Comparison of ENCODE assay signal across 16 cellular contexts in genomic region chr2:201228912-201229290, GRCh38. TPM values are rescaled to one million over a fixed set of nuclear protein-coding genes. Genes with fewer than 3 reads are reported as not detected.
DNase-seq lines count a peak whose midpoint lies in the region; ATAC-seq, FAIRE-seq and TF ChIP-seq lines count a peak whose summit lies in the region.
"Had no signal": no experiment of that assay in that cellular context is flagged by ENCODE, and none has a peak within 500 bp of the region (broad histone marks: within the 10 kb centered on the region; RNA-seq: fewer than 3 reads in every experiment).

No MANE protein-coding gene starts in this region.

- H2AFZ ChIP-seq in MM.1S (ENCODE audit: low read length) (no peak overlapping the region), GM12878 (ENCODE audit: control insufficient read depth, low read depth, low read length) (no peak overlapping the region), trophoblast cell (ENCODE audit: insufficient read depth, low read length, poor library complexity) (peak overlapping the region; percentile 52)
- H2AFZ ChIP-seq: PC-9 had no signal

- DNase-seq in activated CD8-positive, alpha-beta memory T cell treated with anti-CD3 and anti-CD28 coated beads, Interleukin-2, amount 10 ng/mL, durations not matched to agents 7 days and 5 days: no peak
- no peak for DNase-seq in activated CD8-positive, alpha-beta memory T cell treated with anti-CD3 and anti-CD28 coated beads for 24 hours
- no peak for DNase-seq in MM.1S
- DNase-seq in GM12878 (ENCODE audit: low read depth, low spot score): no peak
- DNase-seq in trophoblast cell: no peak
- no peak for DNase-seq in testis
- no peak for DNase-seq in GOT3 (lab: John Stamatoyannopoulos, UW)
- DNase-seq in NCI-H748 treated with DMSO at 0.1 percent for 48 hours (lab: John Stamatoyannopoulos, UW): no peak
- DNase-seq: ACHN, DMS 273 treated with DMSO at 0.1 percent for 48 hours, NCI-H226, SW 1271 had no signal

- BruUV-seq in GM12878 (replicated peaks; lab: Mats Ljungman, UMichigan): no TSS peak

- peaks cover under 1% of the 10 kb centered on the region for H3K36me3 Mint-ChIP-seq in activated CD8-positive, alpha-beta memory T cell treated with anti-CD3 and anti-CD28 coated beads, Interleukin-2, amount 10 ng/mL, durations not matched to agents 7 days and 5 days

- H3K9ac ChIP-seq in MM.1S (ENCODE audit: low read length): no peak overlapping the region
- H3K9ac ChIP-seq in GM12878 (ENCODE audit: control insufficient read depth, insufficient read depth, low read length): no peak overlapping the region
- H3K9ac ChIP-seq in trophoblast cell (ENCODE audit: low read length): no peak overlapping the region

- peaks cover 23% of the 10 kb centered on the region for H3K79me2 ChIP-seq in MM.1S (ENCODE audit: low read length)
- peaks cover 6% of the 10 kb centered on the region for H3K79me2 ChIP-seq in GM12878 (ENCODE audit: control insufficient read depth, insufficient read depth, low read length)
- H3K79me2 ChIP-seq in trophoblast cell (ENCODE audit: control insufficient read depth, insufficient read depth, low read length, poor library complexity): no peaks in the 10 kb centered on the region

- no peak overlapping the region for H2BK120ac ChIP-seq in trophoblast cell (ENCODE audit: insufficient read depth, low read length, poor library complexity)

- POLR2A ChIA-PET in GM12878 (lab: Charles Lee): interaction anchor here (1.5 to 1.9 kb wide), 2 partner anchors 46 kb away, joined by 3 to 10 read pairs; partner anchors contain the start of gene CASP10

- no peaks in the 10 kb centered on the region for H4K20me1 ChIP-seq in MM.1S (ENCODE audit: insufficient read depth, low read length)
- no peaks in the 10 kb centered on the region for H4K20me1 ChIP-seq in GM12878 (ENCODE audit: control insufficient read depth, insufficient read depth)

- no peak overlapping the region for H3K4me2 ChIP-seq in MM.1S (ENCODE audit: low read depth, low read length)
- no peak overlapping the region for H3K4me2 ChIP-seq in GM12878 (ENCODE audit: control insufficient read depth, insufficient read depth)
- no peak overlapping the region for H3K4me2 ChIP-seq in trophoblast cell (ENCODE audit: low read length)

- H4K12ac ChIP-seq in trophoblast cell (ENCODE audit: low read depth, low read length): no peak overlapping the region

- H3K27me3 ChIP-seq in MM.1S (replicated peaks; ENCODE audit: insufficient read depth, low read length): no peaks in the 10 kb centered on the region
- no peaks in the 10 kb centered on the region for H3K27me3 ChIP-seq in GM12878 (replicated peaks in 1 of 2; ENCODE audit: control insufficient read depth in 2 of 2, insufficient read depth in 2 of 2, low read length in 1 of 2)
- H3K27me3 ChIP-seq in trophoblast cell (ENCODE audit: insufficient read depth, low read length): no peaks in the 10 kb centered on the region
- no peaks in the 10 kb centered on the region for H3K27me3 ChIP-seq in testis
- H3K27me3 ChIP-seq: adrenal gland, tibial nerve had no signal

- no peak overlapping the region for H3K4ac ChIP-seq in trophoblast cell (ENCODE audit: low read depth, low read length)

- H4K8ac ChIP-seq in trophoblast cell (ENCODE audit: low read depth, low read length): no peak overlapping the region

- CTCF ChIA-PET in activated CD8-positive, alpha-beta memory T cell treated with anti-CD3 and anti-CD28 coated beads, Interleukin-2, amount 10 ng/mL, durations not matched to agents 7 days and 5 days (lab: Charles Lee): interaction anchor here (0.6 to 4.2 kb wide), 7 partner anchors 13 to 160 kb away, joined by 3 to 26 read pairs (median 3); partner anchors contain the start of gene CASP10
- CTCF ChIA-PET in GM12878 (lab: Yijun Ruan, JAX): interaction anchor here (1.0 to 2.9 kb wide), 8 partner anchors 46 to 515 kb away, joined by 3 to 43 read pairs (median 5); partner anchors contain the start of gene CASP10

- in situ Hi-C loops in GM12878 (cut with MboI): loop anchor here (5.0 kb wide), 1 partner anchor 42 kb away; no protein-coding TSS in a partner anchor

- H3F3A ChIP-seq in MM.1S (ENCODE audit: insufficient read depth, low read length): peaks cover 37% of the 10 kb centered on the region

- no peak for TF ChIP-seq EP300 in GM12878 (IDR thresholded peaks at IDR 0.05; ENCODE audit: borderline replicate concordance in 1 of 2, control insufficient read depth in 1 of 2, low read depth in 2 of 2, low read length in 2 of 2)

- H2BK12ac ChIP-seq in trophoblast cell (ENCODE audit: low read length): no peak overlapping the region

- TF ChIP-seq CTCF in MM.1S (IDR thresholded peaks at IDR 0.05; ENCODE audit: low read length) (no peak), GM12878 (IDR thresholded peaks at IDR 0.05 in 2 of 3, conservative IDR thresholded peaks at IDR 0.05 in 1 of 3; ENCODE audit: control insufficient read depth in 2 of 3, extremely low read depth in 1 of 3, insufficient read depth in 1 of 3, low read depth in 3 of 3, low read length in 3 of 3) (peak in 1 of 3 experiments; percentile 13; a peak in 1 of 6 replicates), testis (IDR thresholded peaks at IDR 0.05) (no peak)

- no peak overlapping the region for H3K23ac ChIP-seq in trophoblast cell (ENCODE audit: low read length)

- H3K36me3 ChIP-seq in MM.1S (replicated peaks; ENCODE audit: insufficient read depth, low read length) (no peaks in the 10 kb centered on the region), GM12878 (ENCODE audit: control insufficient read depth in 2 of 2, insufficient read depth in 2 of 2, low read length in 1 of 2) (no peaks in the 10 kb centered on the region), trophoblast cell (ENCODE audit: control insufficient read depth in 1 of 2, insufficient read depth in 2 of 2, low read length in 2 of 2) (no peaks in the 10 kb centered on the region), testis (ENCODE audit: low read depth, missing control alignments) (no peaks in the 10 kb centered on the region)
- H3K36me3 ChIP-seq: adrenal gland, tibial nerve had no signal

- no peak for FAIRE-seq in GM12878 (lab: Jason Lieb, UNC)

- TF ChIP-seq POLR2A in GM12878 (IDR thresholded peaks at IDR 0.05; ENCODE audit: low read depth, low read length): no peak
- TF ChIP-seq POLR2A in testis (IDR thresholded peaks at IDR 0.05): no peak

- no peak overlapping the region for H3K18ac ChIP-seq in trophoblast cell (ENCODE audit: low read length)

- no peaks in the 10 kb centered on the region for H3K27me3 Mint-ChIP-seq in activated CD8-positive, alpha-beta memory T cell treated with anti-CD3 and anti-CD28 coated beads, Interleukin-2, amount 10 ng/mL, durations not matched to agents 7 days and 5 days

- no peak overlapping the region for H4K91ac ChIP-seq in trophoblast cell (ENCODE audit: low read depth, low read length)

- 79% methylated on average over 12 of the region's 12 CpGs for WGBS in GM12878 (ENCODE audit: insufficient coverage, insufficient replicate concordance, low lambda C conversion rate, missing lambda C conversion rate)
- no CpG with 5 or more reads among the region's 12 CpGs for WGBS in trophoblast cell (ENCODE audit: extremely low coverage, insufficient coverage, insufficient read length)
- 76 to 78% methylated on average over 12 of the region's 12 CpGs for WGBS in testis, 2 donors

- TF ChIP-seq RAD21 in GM12878 (IDR thresholded peaks at IDR 0.05; ENCODE audit: insufficient read depth, low read depth, low read length): no peak

- no peaks in the 10 kb centered on the region for H3K9me2 ChIP-seq in MM.1S (replicated peaks; ENCODE audit: insufficient read depth, low read length)

- H3K9me3 ChIP-seq in MM.1S (replicated peaks; ENCODE audit: insufficient read depth, low read length) (no peaks in the 10 kb centered on the region), GM12878 (replicated peaks; ENCODE audit: control insufficient read depth, insufficient read depth, low read length) (no peaks in the 10 kb centered on the region), trophoblast cell (ENCODE audit: insufficient read depth, low read depth, low read length) (no peaks in the 10 kb centered on the region), testis (no peaks in the 10 kb centered on the region)
- H3K9me3 ChIP-seq: adrenal gland, tibial nerve had no signal

- RAD21 ChIA-PET in GM12878 (lab: Charles Lee; ENCODE audit: unreplicated experiment): interaction anchor here (0.7 to 3.9 kb wide), 5 partner anchors 35 to 111 kb away, joined by 3 to 34 read pairs (median 4); partner anchors contain the start of gene CASP10

- intact Hi-C loops in GM12878 (cut with micrococcal nuclease; ENCODE audit: unreplicated experiment) (no loop called here), testis (cut with DNase I; ENCODE audit: low total_unique reads) (no loop called here)

- no peak overlapping the region for H3K4me3 Mint-ChIP-seq in activated CD8-positive, alpha-beta memory T cell treated with anti-CD3 and anti-CD28 coated beads, Interleukin-2, amount 10 ng/mL, durations not matched to agents 7 days and 5 days

- H3K4me3 ChIP-seq in MM.1S (ENCODE audit: low read length): no peak overlapping the region
- no peak overlapping the region for H3K4me3 ChIP-seq in GM12878
- H3K4me3 ChIP-seq in trophoblast cell (ENCODE audit: low read depth, low read length): no peak overlapping the region
- no peak overlapping the region for H3K4me3 ChIP-seq in testis
- H3K4me3 ChIP-seq: adrenal gland, lung, PC-9, tibial nerve had no signal

- peak overlapping the region; percentile 20 for H3K27ac Mint-ChIP-seq in activated CD8-positive, alpha-beta memory T cell treated with anti-CD3 and anti-CD28 coated beads, Interleukin-2, amount 10 ng/mL, durations not matched to agents 7 days and 5 days

- no peak overlapping the region for H2AK5ac ChIP-seq in trophoblast cell (ENCODE audit: low read length)

- SMC1A ChIA-PET in GM12878 (lab: Charles Lee; ENCODE audit: uncharacterized antibody, unreplicated experiment): interaction anchor here (0.8 to 4.3 kb wide), 4 partner anchors 34 to 70 kb away, joined by 3 to 42 read pairs (median 8); partner anchors contain the start of gene CASP10

- no peak overlapping the region for H3K14ac ChIP-seq in trophoblast cell (ENCODE audit: low read length)

- H3K27ac ChIP-seq in MM.1S (ENCODE audit: low read length) (peak overlapping the region; percentile 49; the same call in 1 of the 2 replicates), GM12878 (ENCODE audit: control insufficient read depth, insufficient read depth) (no peak overlapping the region), trophoblast cell (ENCODE audit: low read depth, low read length) (no peak overlapping the region), testis (peak overlapping the region in 1 of 2 donors; percentile 36)
- H3K27ac ChIP-seq: adrenal gland, PC-9 had no signal

- no peak for ATAC-seq in activated CD8-positive, alpha-beta memory T cell treated with anti-CD3 and anti-CD28 coated beads, Interleukin-2, amount 10 ng/mL, durations not matched to agents 7 days and 5 days
- ATAC-seq in GM12878: no peak

- peaks cover 43% of the 10 kb centered on the region for H3K4me1 Mint-ChIP-seq in activated CD8-positive, alpha-beta memory T cell treated with anti-CD3 and anti-CD28 coated beads, Interleukin-2, amount 10 ng/mL, durations not matched to agents 7 days and 5 days

- H3K79me1 ChIP-seq in trophoblast cell (ENCODE audit: low read length): peaks cover 2% of the 10 kb centered on the region

- no peaks in the 10 kb centered on the region for H3K9me3 Mint-ChIP-seq in activated CD8-positive, alpha-beta memory T cell treated with anti-CD3 and anti-CD28 coated beads, Interleukin-2, amount 10 ng/mL, durations not matched to agents 7 days and 5 days (ENCODE audit: low read depth)

- H2BK5ac ChIP-seq in trophoblast cell (ENCODE audit: low read depth, low read length, poor library complexity): no peak overlapping the region

- peaks cover 39% of the 10 kb centered on the region for H3K4me1 ChIP-seq in MM.1S (ENCODE audit: low read length)
- H3K4me1 ChIP-seq in GM12878 (ENCODE audit: control insufficient read depth, insufficient read depth, low read length): peaks cover 20% of the 10 kb centered on the region
- no peaks in the 10 kb centered on the region for H3K4me1 ChIP-seq in trophoblast cell (ENCODE audit: control insufficient read depth in 1 of 2, insufficient read depth in 2 of 2, low read length in 2 of 2)
- peaks cover 10% of the 10 kb centered on the region for H3K4me1 ChIP-seq in testis

RNA-seq across cellular contexts. Expression of gene CASP8, which starts 31.4 kb away (rescaled TPM):
- 10 to 100 TPM; 77.3 to 90.0 TPM for total RNA-seq in activated CD8-positive, alpha-beta memory T cell treated with anti-CD3 and anti-CD28 coated beads, Interleukin-2, amount 10 ng/mL, durations not matched to agents 7 days and 5 days
- total RNA-seq in GM12878 (2013; cell fraction: nucleolus; rRNA removed): 92.2 and 99.0 TPM in 2 replicates
- total RNA-seq in GM12878 (2014; rRNA removed) (43.0 and 48.4 TPM in 2 replicates), GM12878 (2014; rRNA removed; fragmentation: Illumina TruSeq; extraction: Trizol) (53.1 and 57.7 TPM in 2 replicates), GM12878 (2021) (34.6 and 36.8 TPM in 2 replicates), testis (10 to 100 TPM in 1 of 2 donors, 1 to 10 TPM in 1; 7.4 to 12.5 TPM)
- polyA plus RNA-seq in GM12878 (2011; ENCODE audit: low read depth): 17.8 TPM
- polyA plus RNA-seq in GM12878 (2011; rRNA removed) (31.1 and 42.1 TPM in 2 replicates), GM12878 (2014; fragmentation: Illumina TruSeq; extraction: Trizol) (54.1 and 66.4 TPM in 2 replicates), GM12878 (2014; fragmentation: Nextera tagmentation; extraction: Ambion mirVana) (10 to 100 TPM; 18.6 to 22.3 TPM), GM12878 (2014; rRNA removed) (36.4 and 46.4 TPM in 2 replicates), GM12878 (2016; fragmentation: Nextera tagmentation; extraction: Ambion mirVana) (10 to 100 TPM; 37.5 to 42.4 TPM), testis (ENCODE audit: insufficient read depth, low read depth, low replicate concordance) (9.1 TPM)
- polyA plus RNA-seq in GM12878 (2011; cell fraction: cytosol; rRNA removed): 16.9 and 20.5 TPM in 2 replicates
- polyA plus RNA-seq in GM12878 (2011; cell fraction: nucleus; rRNA removed): 26.6 and 31.5 TPM in 2 replicates
- 11.3 and 12.5 TPM in 2 replicates for polyA plus RNA-seq in GM12878 (2012)
- 21.1 and 24.3 TPM in 2 replicates for polyA minus RNA-seq in GM12878 (2011; rRNA and poly(A)+ RNA removed)
- 11.7 and 12.3 TPM in 2 replicates for polyA minus RNA-seq in GM12878 (2011; cell fraction: cytosol; rRNA and poly(A)+ RNA removed)
- 17.3 and 21.4 TPM in 2 replicates for polyA minus RNA-seq in GM12878 (2011; cell fraction: nucleus; rRNA and poly(A)+ RNA removed)
- polyA plus RNA-seq in trophoblast cell (2013): 3.1 and 3.4 TPM in 2 replicates

RNA-seq across cellular contexts. Expression of gene CASP10, which starts 46.0 kb away (rescaled TPM):
- 10 to 100 TPM; 26.6 to 37.4 TPM for total RNA-seq in activated CD8-positive, alpha-beta memory T cell treated with anti-CD3 and anti-CD28 coated beads, Interleukin-2, amount 10 ng/mL, durations not matched to agents 7 days and 5 days
- 61.5 and 63.7 TPM in 2 replicates for total RNA-seq in GM12878 (2013; cell fraction: nucleolus; rRNA removed)
- total RNA-seq in GM12878 (2014; rRNA removed) (12.8 and 13.1 TPM in 2 replicates), GM12878 (2014; rRNA removed; fragmentation: Illumina TruSeq; extraction: Trizol) (12.8 and 13.3 TPM in 2 replicates), GM12878 (2021) (11.2 and 12.4 TPM in 2 replicates), testis (10 to 100 TPM in 1 of 2 donors, 1 to 10 TPM in 1; 5.2 to 10.4 TPM)
- polyA plus RNA-seq in GM12878 (2011; ENCODE audit: low read depth): 2.8 TPM
- polyA plus RNA-seq in GM12878 (2011; rRNA removed) (14.1 and 17.9 TPM in 2 replicates), GM12878 (2014; fragmentation: Illumina TruSeq; extraction: Trizol) (11.5 and 14.8 TPM in 2 replicates), GM12878 (2014; fragmentation: Nextera tagmentation; extraction: Ambion mirVana) (1 to 10 TPM; 7.5 to 9.5 TPM), GM12878 (2014; rRNA removed) (9.8 and 10.1 TPM in 2 replicates), GM12878 (2016; fragmentation: Nextera tagmentation; extraction: Ambion mirVana) (1 to 10 TPM; 7.2 to 9.1 TPM), testis (ENCODE audit: insufficient read depth, low read depth, low replicate concordance) (2.4 TPM)
- polyA plus RNA-seq in GM12878 (2011; cell fraction: cytosol; rRNA removed): 8.3 and 9.7 TPM in 2 replicates
- 8.6 and 10.8 TPM in 2 replicates for polyA plus RNA-seq in GM12878 (2011; cell fraction: nucleus; rRNA removed)
- 2.5 and 2.7 TPM in 2 replicates for polyA plus RNA-seq in GM12878 (2012)
- 15.7 and 18.5 TPM in 2 replicates for polyA minus RNA-seq in GM12878 (2011; rRNA and poly(A)+ RNA removed)
- 4.1 and 6.7 TPM in 2 replicates for polyA minus RNA-seq in GM12878 (2011; cell fraction: cytosol; rRNA and poly(A)+ RNA removed)
- polyA minus RNA-seq in GM12878 (2011; cell fraction: nucleus; rRNA and poly(A)+ RNA removed): 7.4 and 9.2 TPM in 2 replicates
- polyA plus RNA-seq in trophoblast cell (2013): 0.24 and 0.29 TPM in 2 replicates
